Comparison of ENCODE assay signal across 8 cellular contexts in genomic region chr6:33314943-33315752, GRCh38. TPM values are rescaled to one million over a fixed set of nuclear protein-coding genes. Genes with fewer than 3 reads are reported as not detected.
DNase-seq lines count a peak whose midpoint lies in the region; ATAC-seq lines count a peak whose summit lies in the region.

No MANE protein-coding gene starts in this region.

- H3K9me3 ChIP-seq in BLaER1, result no peaks in the 10 kb centered on the region
- H3K9me3 ChIP-seq in iPS-20b (ENCODE audit: insufficient read depth, low read depth, low read length), result no peaks in the 10 kb centered on the region

- 0 out of 2 replicates have a peak overlapping the region, but pooled peaks have one; percentile 26 for H3K27ac ChIP-seq in BLaER1
- peak overlapping the region; percentile 25 for H3K27ac ChIP-seq in adipose tissue (ENCODE audit: low read depth, low read length)
- H3K27ac ChIP-seq in iPS-20b (ENCODE audit: low read length), result no peak overlapping the region

- H3K27ac Mint-ChIP-seq in stimulated activated naive CD8-positive, alpha-beta T cell treated with anti-CD3 and anti-CD28 coated beads, Interleukin-15, Interleukin-2, amounts not matched to agents 100 ng/mL and 50 ng/mL, for 24 hours, result peak overlapping the region; percentile 97

- peak; percentile 76 for DNase-seq in HT-29 (ENCODE audit: low spot score)
- DNase-seq in UCSD-AML1 (lab: John Stamatoyannopoulos, UW; ENCODE audit: unreplicated experiment), result no peak
- DNase-seq in mesenteric fat pad (ENCODE audit: low spot score), result no peak

- H3K36me3 ChIP-seq in BLaER1 (peaks cover 45% of the 10 kb centered on the region), iPS-20b (ENCODE audit: insufficient read depth, low read depth, low read length) (peaks cover 23% of the 10 kb centered on the region)

- H3K4me3 Mint-ChIP-seq in stimulated activated naive CD8-positive, alpha-beta T cell treated with anti-CD3 and anti-CD28 coated beads, Interleukin-15, Interleukin-2, amounts not matched to agents 100 ng/mL and 50 ng/mL, for 24 hours, result peak overlapping the region; percentile 98

- peaks cover 66% of the 10 kb centered on the region for H4K20me1 ChIP-seq in BLaER1

- peaks cover 73% of the 10 kb centered on the region for H3K4me1 Mint-ChIP-seq in stimulated activated naive CD8-positive, alpha-beta T cell treated with anti-CD3 and anti-CD28 coated beads, Interleukin-15, Interleukin-2, amounts not matched to agents 100 ng/mL and 50 ng/mL, for 24 hours (ENCODE audit: low read depth)

- WGBS in adipose tissue, 3 donors, result 42 to 44% (median 42%) methylated on average over 47 of the region's 47 CpGs

- H3K27me3 Mint-ChIP-seq in stimulated activated naive CD8-positive, alpha-beta T cell treated with anti-CD3 and anti-CD28 coated beads, Interleukin-15, Interleukin-2, amounts not matched to agents 100 ng/mL and 50 ng/mL, for 24 hours, result no peaks in the 10 kb centered on the region

- H3K9me3 Mint-ChIP-seq in stimulated activated naive CD8-positive, alpha-beta T cell treated with anti-CD3 and anti-CD28 coated beads, Interleukin-15, Interleukin-2, amounts not matched to agents 100 ng/mL and 50 ng/mL, for 24 hours, result no peaks in the 10 kb centered on the region

- peaks cover 49% of the 10 kb centered on the region for H3K36me3 Mint-ChIP-seq in stimulated activated naive CD8-positive, alpha-beta T cell treated with anti-CD3 and anti-CD28 coated beads, Interleukin-15, Interleukin-2, amounts not matched to agents 100 ng/mL and 50 ng/mL, for 24 hours (ENCODE audit: low read depth)

- H3K4me2 ChIP-seq in BLaER1, result peak overlapping the region; percentile 96

- H3K4me3 ChIP-seq in BLaER1 (peak overlapping the region; percentile 96), iPS-20b (ENCODE audit: low read length) (peak overlapping the region; percentile 88)

- H3K9ac ChIP-seq in BLaER1, result 0 out of 2 replicates have a peak overlapping the region, but pooled peaks have one; percentile 94
- peak overlapping the region; percentile 80; the same call in 1 of the 2 replicates for H3K9ac ChIP-seq in iPS-20b (ENCODE audit: low read depth, low read length)

- H3K4me1 ChIP-seq in BLaER1 (peaks cover 67% of the 10 kb centered on the region), iPS-20b (ENCODE audit: insufficient read depth, low read length) (peaks cover 23% of the 10 kb centered on the region; the same call in 1 of the 2 replicates)

- H3K27me3 ChIP-seq in BLaER1 (no peaks in the 10 kb centered on the region), iPS-20b (ENCODE audit: insufficient read depth, low read length) (peaks cover 9% of the 10 kb centered on the region)

- ATAC-seq in GM21515 (IDR thresholded peaks at IDR 0.05; ENCODE audit: unreplicated experiment), result no peak

RNA-seq across cellular contexts. Expression of gene TAPBP, which starts 1.3 kb away (rescaled TPM):
- total RNA-seq in HT-29 (2014; rRNA removed; shearing (Covaris generic)), result 163 and 194 TPM in 2 replicates
- 10 to 100 TPM; 14.2 to 29.9 (median 26.3) TPM for polyA plus RNA-seq in adipose tissue
- total RNA-seq in mesenteric fat pad, result 77.9 TPM

RNA-seq across cellular contexts. Expression of gene ZBTB22, which starts 2.4 kb away (rescaled TPM):
- 22.8 and 25.3 TPM in 2 replicates for total RNA-seq in HT-29 (2014; rRNA removed; shearing (Covaris generic))
- 10 to 100 TPM in 2 of 3 donors, 1 to 10 TPM in 1; 8.9 to 13.5 (median 13.4) TPM for polyA plus RNA-seq in adipose tissue
- total RNA-seq in mesenteric fat pad, result 12.1 TPM

RNA-seq across cellular contexts. Expression of gene DAXX, which starts 7.6 kb away (rescaled TPM):
- total RNA-seq in HT-29 (2014; rRNA removed; shearing (Covaris generic)), result 45.8 and 83.5 TPM in 2 replicates
- 10 to 100 TPM; 19.6 to 35.4 (median 34.0) TPM for polyA plus RNA-seq in adipose tissue
- total RNA-seq in mesenteric fat pad, result 41.7 TPM

RNA-seq across cellular contexts. Expression of gene RGL2, which starts 16.4 kb away (rescaled TPM):
- 38.2 and 42.6 TPM in 2 replicates for total RNA-seq in HT-29 (2014; rRNA removed; shearing (Covaris generic))
- polyA plus RNA-seq in adipose tissue, result 10 to 100 TPM; 33.1 to 64.3 (median 49.0) TPM
- 56.2 TPM for total RNA-seq in mesenteric fat pad

RNA-seq across cellular contexts. Expression of gene PFDN6, which starts 25.7 kb away (rescaled TPM):
- total RNA-seq in HT-29 (2014; rRNA removed; shearing (Covaris generic)), result 86.8 and 90.7 TPM in 2 replicates
- 100 to 1,000 TPM in 1 of 3 donors, 10 to 100 TPM in 2; 47.0 to 131 (median 77.7) TPM for polyA plus RNA-seq in adipose tissue
- total RNA-seq in mesenteric fat pad, result 34.8 TPM
